ENCODE assay signal across 26 cellular contexts in the genomic region with DNA sequence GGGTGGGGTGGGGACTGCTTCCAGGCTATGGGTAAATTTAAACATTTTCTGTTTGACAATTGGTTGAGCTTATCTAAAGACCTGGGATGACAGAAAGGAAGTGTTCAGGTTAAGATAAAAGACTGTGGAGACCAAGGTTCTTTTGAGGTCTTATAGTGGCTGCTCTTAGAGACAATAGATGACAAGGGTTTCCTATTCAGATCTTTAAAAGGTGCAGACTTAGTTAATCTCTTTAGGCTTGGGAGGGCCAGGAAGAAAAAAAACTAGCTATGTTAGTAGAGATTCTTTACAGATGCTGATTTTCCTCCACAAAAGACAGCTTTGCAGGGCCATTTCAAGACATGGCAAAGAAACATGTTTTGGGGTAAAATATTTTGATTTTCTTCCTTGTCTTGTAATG.
"Had no signal": no experiment of that assay in that cellular context is flagged by ENCODE, and none has a peak within 500 bp of the region (broad histone marks: within the 10 kb centered on the region; RNA-seq: fewer than 3 reads in every experiment).

No MANE protein-coding gene starts in this region.

- H3K27me3 ChIP-seq: dorsolateral prefrontal cortex, gastrocnemius medialis, left lung, ovary, sigmoid colon, stomach, thyroid gland, vagina had no signal

- DNase-seq: dorsolateral prefrontal cortex; effector CD4-positive, alpha-beta T cell; foreskin fibroblast; gastrocnemius medialis; head of caudate nucleus; left cardiac atrium; left lung; mesenchymal stem cell; midbrain; naive thymus-derived CD4-positive, alpha-beta T cell; occipital lobe; ovary; posterior cingulate gyrus; psoas muscle; right cardiac atrium; sigmoid colon; stimulated activated CD4-positive, alpha-beta T cell treated with anti-CD3 and anti-CD28 coated beads, Interleukin-2, amount 100 ng/mL, for 24 hours; stimulated activated CD4-positive, alpha-beta T cell treated with anti-CD3 and anti-CD28 coated beads, Interleukin-4, amount 100 ng/mL, for 24 hours; stimulated activated naive CD4-positive, alpha-beta T cell treated with Interleukin-2 at 50 U/mL for 16 hours; stomach; thyroid gland; trophoblast cell had no signal

- H3K4me3 ChIP-seq: dorsolateral prefrontal cortex, gastrocnemius medialis, left lung, ovary, psoas muscle, sigmoid colon, stomach, thyroid gland, vagina had no signal

- ATAC-seq: esophagus mucosa; gastrocnemius medialis; left cardiac atrium; left lung; naive thymus-derived CD4-positive, alpha-beta T cell; psoas muscle; right cardiac atrium; stimulated activated effector memory CD8-positive, alpha-beta T cell treated with anti-CD3 and anti-CD28 coated beads, Interleukin-12 subunit alpha, Interleukin-12 subunit beta, amount 100 ng/mL, for 72 hours had no signal

- H3K4me1 ChIP-seq: gastrocnemius medialis, left lung, psoas muscle, sigmoid colon, stomach, vagina had no signal

- H3K27ac ChIP-seq: dorsolateral prefrontal cortex, epithelial cell of prostate, gastrocnemius medialis, left lung, ovary, psoas muscle, sigmoid colon, stomach, thyroid gland, vagina had no signal

- H3K36me3 ChIP-seq: gastrocnemius medialis, left lung, ovary, sigmoid colon, stomach, thyroid gland, vagina had no signal
